ENCODE assay signal across 28 cellular contexts in the genomic region with DNA sequence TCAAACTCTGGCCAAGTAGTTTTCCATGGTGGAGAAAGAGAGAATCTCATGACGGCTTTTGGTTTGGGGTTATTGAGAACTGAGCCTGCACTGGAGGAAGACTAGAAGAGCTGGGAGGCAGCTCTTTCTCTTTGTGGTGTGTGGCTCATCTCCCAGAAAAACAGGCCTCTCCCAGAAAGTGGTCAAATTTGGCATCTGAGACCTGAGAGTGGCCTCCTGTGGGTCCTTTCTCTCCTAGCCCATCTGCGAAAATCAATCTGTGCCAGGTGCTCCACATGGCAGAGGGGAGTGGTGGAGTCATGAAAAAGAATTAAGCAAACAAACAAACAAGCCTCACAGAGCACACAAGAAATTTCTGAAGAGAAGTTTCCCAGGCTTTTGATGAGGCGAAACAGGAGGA.
A peak's percentile ranks its signal among the peaks of the same experiment; 100 is the strongest.
DNase-seq lines count a peak whose midpoint lies in the region; TF ChIP-seq lines count a peak whose summit lies in the region.
"Had no signal": no experiment of that assay in that cellular context is flagged by ENCODE, and none has a peak within 500 bp of the region (broad histone marks: within the 10 kb centered on the region; RNA-seq: fewer than 3 reads in every experiment).

No MANE protein-coding gene starts in this region.

- H3F3A ChIP-seq in neural progenitor cell (ENCODE audit: low read depth): no peaks in the 10 kb centered on the region

- H3K4me1 Mint-ChIP-seq in neural progenitor cell: no peaks in the 10 kb centered on the region
- H3K4me1 Mint-ChIP-seq in glutamatergic neuron (ENCODE audit: low read depth, unreplicated experiment): peaks cover 5% of the 10 kb centered on the region
- H3K4me1 Mint-ChIP-seq: natural killer cell had no signal

- H3K4me3 Mint-ChIP-seq in neural progenitor cell (no peak overlapping the region), glutamatergic neuron (ENCODE audit: unreplicated experiment) (no peak overlapping the region)
- H3K4me3 Mint-ChIP-seq: natural killer cell; stimulated activated naive B cell treated with anti-CD40 and anti-IgM and Interleukin-4, amounts not matched to agents 10 μg/mL and 1 μg/mL and 100 μg/mL, for 72 hours had no signal

- no peak overlapping the region for H3K4me3 ChIP-seq in neural progenitor cell
- no peak overlapping the region for H3K4me3 ChIP-seq in osteoblast (ENCODE audit: insufficient read depth, low read length)
- H3K4me3 ChIP-seq: dorsolateral prefrontal cortex, hepatocyte, thoracic aorta, vagina had no signal

- in situ Hi-C loops in G401 (cut with HindIII; ENCODE audit: low sequenced_read_pairs): no loop called here

- H3K36me3 Mint-ChIP-seq in neural progenitor cell (peaks cover 2% of the 10 kb centered on the region), glutamatergic neuron (ENCODE audit: unreplicated experiment) (no peaks in the 10 kb centered on the region)
- H3K36me3 Mint-ChIP-seq: natural killer cell had no signal

- DNase-seq in G401 (ENCODE audit: low spot score) (peak; percentile 96), NCI-H128 (lab: John Stamatoyannopoulos, UW; ENCODE audit: unreplicated experiment) (peak; percentile 19), RPMI7951 (ENCODE audit: low read depth) (peak; percentile 0), neural progenitor cell (ENCODE audit: low spot score) (peak; percentile 3), kidney glomerular epithelial cell (lab: John Stamatoyannopoulos, UW) (no peak), osteoblast (ENCODE audit: insufficient read length, low spot score, missing footprints) (no peak), glutamatergic neuron (no peak)
- DNase-seq: activated CD4-positive, alpha-beta T cell treated with anti-CD3 and anti-CD28 coated beads, Interleukin-2, amount 50 U/mL, for 1 hour; activated naive CD4-positive, alpha-beta T cell treated with anti-CD3 and anti-CD28 coated beads, Interleukin-2, amount 50 U/mL, for 16 hours; anterior cingulate cortex; central memory CD4-positive, alpha-beta T cell; foreskin keratinocyte; Kasumi-1; midbrain; natural killer cell; NCI-H1048; NCI-H2029 treated with DMSO at 0.1 percent for 48 hours; NCI-H774; retina; stimulated activated CD4-positive, alpha-beta T cell treated with anti-CD3 and anti-CD28 coated beads, Interleukin-12 subunit alpha, Interleukin-12 subunit beta, amount 100 ng/mL, for 4 hours; stimulated activated CD4-positive, alpha-beta T cell treated with anti-CD3 and anti-CD28 coated beads, Interleukin-4, amount 100 ng/mL, for 24 hours; stimulated activated naive B cell treated with anti-CD40 and anti-IgM and Interleukin-4, amounts not matched to agents 10 μg/mL and 1 μg/mL and 100 μg/mL, for 72 hours; T-helper 9 cell had no signal

- H3K27ac ChIP-seq in neural progenitor cell (no peak overlapping the region), osteoblast (ENCODE audit: low read depth, low read length) (no peak overlapping the region)
- H3K27ac ChIP-seq: C4-2B, foreskin keratinocyte, hepatocyte, thoracic aorta, vagina had no signal

- H3K36me3 ChIP-seq in neural progenitor cell: peaks cover 5% of the 10 kb centered on the region
- H3K36me3 ChIP-seq in osteoblast (ENCODE audit: insufficient read depth, low read length): no peaks in the 10 kb centered on the region
- H3K36me3 ChIP-seq: thoracic aorta, vagina had no signal

- H3K4me1 ChIP-seq in neural progenitor cell (peaks cover 6% of the 10 kb centered on the region), osteoblast (ENCODE audit: insufficient read depth, low read length) (no peaks in the 10 kb centered on the region)
- H3K4me1 ChIP-seq: foreskin keratinocyte, vagina had no signal

- peaks cover 5% of the 10 kb centered on the region for H3K9me3 Mint-ChIP-seq in neural progenitor cell
- H3K9me3 Mint-ChIP-seq in glutamatergic neuron (ENCODE audit: unreplicated experiment): no peaks in the 10 kb centered on the region

- H2AFZ ChIP-seq in neural progenitor cell (replicated peaks): no peak overlapping the region
- H2AFZ ChIP-seq in osteoblast (ENCODE audit: low read length): no peak overlapping the region
- H2AFZ ChIP-seq: hepatocyte had no signal

- no peaks in the 10 kb centered on the region for H3K79me2 ChIP-seq in neural progenitor cell (ENCODE audit: low read depth)
- no peaks in the 10 kb centered on the region for H3K79me2 ChIP-seq in osteoblast (ENCODE audit: insufficient read depth, low read length)
- H3K79me2 ChIP-seq: hepatocyte had no signal

- H3K27me3 Mint-ChIP-seq in neural progenitor cell (ENCODE audit: insufficient read depth, low read depth) (no peaks in the 10 kb centered on the region), glutamatergic neuron (ENCODE audit: unreplicated experiment) (no peaks in the 10 kb centered on the region)
- H3K27me3 Mint-ChIP-seq: stimulated activated naive B cell treated with anti-CD40 and anti-IgM and Interleukin-4, amounts not matched to agents 10 μg/mL and 1 μg/mL and 100 μg/mL, for 72 hours had no signal

- H3K27me3 ChIP-seq in neural progenitor cell (no peaks in the 10 kb centered on the region), osteoblast (ENCODE audit: insufficient read depth, low read length) (no peaks in the 10 kb centered on the region)
- H3K27me3 ChIP-seq: dorsolateral prefrontal cortex, foreskin keratinocyte, hepatocyte, vagina had no signal

- no peak for TF ChIP-seq CTCF in neural progenitor cell (IDR thresholded peaks at IDR 0.05)
- TF ChIP-seq CTCF in osteoblast (IDR thresholded peaks at IDR 0.05; ENCODE audit: extremely low read depth, low read depth, low read length): no peak
- no peak for TF ChIP-seq CTCF in glutamatergic neuron (IDR thresholded peaks at IDR 0.05; ENCODE audit: partially characterized antibody, unreplicated experiment)

- H3K4me2 ChIP-seq in neural progenitor cell: no peak overlapping the region
- H3K4me2 ChIP-seq in osteoblast (ENCODE audit: insufficient read depth, low read length): no peak overlapping the region
- H3K4me2 ChIP-seq: hepatocyte had no signal

- no peaks in the 10 kb centered on the region for H4K20me1 ChIP-seq in neural progenitor cell (ENCODE audit: low read depth)
- H4K20me1 ChIP-seq in osteoblast (ENCODE audit: insufficient read depth, low read length): no peaks in the 10 kb centered on the region

- H3K9me3 ChIP-seq in neural progenitor cell (ENCODE audit: low read depth) (no peaks in the 10 kb centered on the region), osteoblast (ENCODE audit: low read depth, low read length) (peaks cover 2% of the 10 kb centered on the region)
- H3K9me3 ChIP-seq: thoracic aorta, vagina had no signal

- H3K27ac Mint-ChIP-seq in neural progenitor cell (no peak overlapping the region), glutamatergic neuron (ENCODE audit: unreplicated experiment) (no peak overlapping the region)
- H3K27ac Mint-ChIP-seq: natural killer cell; stimulated activated naive B cell treated with anti-CD40 and anti-IgM and Interleukin-4, amounts not matched to agents 10 μg/mL and 1 μg/mL and 100 μg/mL, for 72 hours had no signal

- no peak overlapping the region for H3K9ac ChIP-seq in neural progenitor cell

Comparison
In these comparisons a context has a peak if more than half of its experiments do, and no peak if none do; other contexts are left out.
1. DNase-seq: peak in G401 (single experiment), NCI-H128 (single experiment), RPMI7951 (single experiment) and neural progenitor cell (single experiment); none in kidney glomerular epithelial cell (single experiment), osteoblast (single experiment) and glutamatergic neuron (single experiment).